In genomic region chr9:33404782-33405362, GRCh38 we compare ENCODE assay signal across 18 cellular contexts. TPM values are rescaled to one million over a fixed set of nuclear protein-coding genes. Genes with fewer than 3 reads are reported as not detected.
DNase-seq lines count a peak whose midpoint lies in the region; ATAC-seq, FAIRE-seq and TF ChIP-seq lines count a peak whose summit lies in the region.
"Had no signal": no experiment of that assay in that cellular context is flagged by ENCODE, and none has a peak within 500 bp of the region (broad histone marks: within the 10 kb centered on the region; RNA-seq: fewer than 3 reads in every experiment).

No MANE protein-coding gene starts in this region.

- H3K14ac ChIP-seq in H1 (ENCODE audit: insufficient read length): no peak overlapping the region

- CTCF ChIA-PET in HCT116 (lab: Charles Lee): interaction anchor here (1.1 to 3.7 kb wide), 5 partner anchors 10 to 219 kb away, joined by 4 to 53 read pairs (median 8); no protein-coding TSS in a partner anchor
- CTCF ChIA-PET in H1 (lab: Charles Lee; ENCODE audit: partially characterized antibody): interaction anchor here (0.7 to 6.0 kb wide), 11 partner anchors 10 to 317 kb away, joined by 3 to 89 read pairs (median 4); partner anchors contain the start of gene AQP3

- H3K36me3 ChIP-seq in HCT116 (ENCODE audit: control insufficient read depth in 1 of 2, insufficient read depth in 2 of 2, low read length in 2 of 2) (no peaks in the 10 kb centered on the region), H1 (ENCODE audit: control insufficient read depth in 2 of 4, insufficient read depth in 4 of 4, low read length in 3 of 4) (no peaks in the 10 kb centered on the region), ascending aorta (no peaks in the 10 kb centered on the region)
- H3K36me3 ChIP-seq: neutrophil had no signal

- H4K8ac ChIP-seq in H1 (ENCODE audit: extremely low read depth, insufficient read depth, low read length): peak overlapping the region; percentile 62; the same call in 1 of the 2 replicates

- H3K36me3 Mint-ChIP-seq in nephron (ENCODE audit: low read depth): no peaks in the 10 kb centered on the region
- no peaks in the 10 kb centered on the region for H3K36me3 Mint-ChIP-seq in effector memory CD8-positive, alpha-beta T cell (ENCODE audit: insufficient read depth)
- H3K36me3 Mint-ChIP-seq: activated naive CD4-positive, alpha-beta T cell treated with anti-CD3 and anti-CD28 coated beads, Interleukin-2, amount 50 U/mL, for 24 hours had no signal

- H2AFZ ChIP-seq in HCT116 (ENCODE audit: low read depth, low read length, poor library complexity, severe bottlenecking) (no peak overlapping the region), H1 (ENCODE audit: low read length) (no peak overlapping the region)

- 75% methylated on average over 4 of the region's 4 CpGs; no CpG with 5 or more reads in 1 of the 2 experiments for WGBS in H1 (ENCODE audit: extremely low coverage in 1 of 2, insufficient coverage in 1 of 2, insufficient read length in 1 of 2, insufficient replicate concordance in 2 of 2, low coverage in 1 of 2, low lambda C conversion rate in 2 of 2, missing lambda C conversion rate in 1 of 2), 2 experiments

- H2BK120ac ChIP-seq in H1 (replicated peaks; ENCODE audit: low read depth, low read length): no peak overlapping the region

- no peaks in the 10 kb centered on the region for H3K9me2 ChIP-seq in HCT116 (ENCODE audit: insufficient read depth)

- TF ChIP-seq CTCF in HCT116 (IDR thresholded peaks at IDR 0.05 in 2 of 3, conservative IDR thresholded peaks at IDR 0.05 in 1 of 3; ENCODE audit: borderline replicate concordance in 1 of 3, insufficient read depth in 1 of 3, low read depth in 2 of 3, low read length in 2 of 3): no peak
- TF ChIP-seq CTCF in H1 (IDR thresholded peaks at IDR 0.05; ENCODE audit: control extremely low read depth in 1 of 3, insufficient read depth in 1 of 3, low read depth in 1 of 3, low read length in 3 of 3): no peak
- TF ChIP-seq CTCF in nephron (IDR thresholded peaks at IDR 0.05; ENCODE audit: unreplicated experiment in 3 of 3): no peak
- no peak for TF ChIP-seq CTCF in D721Med (IDR thresholded peaks at IDR 0.05; ENCODE audit: insufficient read depth, missing control alignments)
- no peak for TF ChIP-seq CTCF in ascending aorta (IDR thresholded peaks at IDR 0.05)

- H3K4me1 ChIP-seq in HCT116 (ENCODE audit: control insufficient read depth in 1 of 2, insufficient read depth in 2 of 2, low read length in 2 of 2) (peaks cover 0 to 3% of the 10 kb centered on the region in 2 experiments; a peak in 1 of 4 replicates), H1 (replicated peaks in 1 of 4; ENCODE audit: control insufficient read depth in 3 of 4, insufficient read depth in 4 of 4, low read length in 3 of 4) (no peaks in the 10 kb centered on the region), ascending aorta (peaks cover 0 to 15% of the 10 kb centered on the region in 2 donors)

- ATAC-seq in HCT116 (0 out of 2 replicates have a peak, but pooled peaks have one; percentile 14), SK-N-SH treated with all-trans-retinoic acid at 6 μM for 48 hours (no peak; the same call in 1 of the 3 replicates)
- ATAC-seq in effector memory CD8-positive, alpha-beta T cell (replicated peaks): no peak
- ATAC-seq: left colon had no signal

- no peak overlapping the region for H3K56ac ChIP-seq in H1 (replicated peaks; ENCODE audit: insufficient read length, low read depth, low read length)

- H3K27ac Mint-ChIP-seq in nephron: peak overlapping the region; percentile 0 to 81 (median 19)
- no peak overlapping the region for H3K27ac Mint-ChIP-seq in effector memory CD8-positive, alpha-beta T cell
- H3K27ac Mint-ChIP-seq: stimulated activated naive CD8-positive, alpha-beta T cell treated with anti-CD3 and anti-CD28 coated beads, Interleukin-15, Interleukin-2, amounts not matched to agents 100 ng/mL and 50 ng/mL, for 24 hours had no signal

- DNase-seq in AG08396 (ENCODE audit: low spot score) (peak; percentile 20), HCT116 (ENCODE audit: low read depth, low spot score) (no peak), H1 (ENCODE audit: low read depth in 1 of 2, low spot score in 2 of 2) (no peak), D721Med (ENCODE audit: insufficient read length, low spot score) (no peak), ascending aorta (ENCODE audit: low spot score in 2 of 2) (no peak)
- no peak for DNase-seq in effector memory CD8-positive, alpha-beta T cell
- DNase-seq: activated CD4-positive, CD25-positive, alpha-beta regulatory T cell treated with anti-CD3 and anti-CD28 coated beads, Interleukin-2, amount 50 U/mL, for 72 hours; activated CD8-positive, alpha-beta memory T cell treated with anti-CD3 and anti-CD28 coated beads, Interleukin-2, amount 50 U/mL, for 4 hours; erythroblast; KBM-7; left colon; NCI-H1092 treated with DMSO at 0.1 percent for 48 hours had no signal

- H3K9ac ChIP-seq in HCT116 (ENCODE audit: low read length) (no peak overlapping the region), H1 (replicated peaks in 1 of 4; ENCODE audit: extremely low read depth in 1 of 4, low read depth in 3 of 4, low read length in 3 of 4) (no peak overlapping the region)

- H3K23ac ChIP-seq in H1 (ENCODE audit: insufficient read length): no peak overlapping the region

- no peaks in the 10 kb centered on the region for H3K9me3 ChIP-seq in HCT116 (ENCODE audit: control insufficient read depth in 1 of 2, insufficient read depth in 1 of 2, low read depth in 1 of 2, low read length in 2 of 2)
- H3K9me3 ChIP-seq in H1 (ENCODE audit: insufficient read depth in 2 of 2, low read depth in 1 of 2, low read length in 1 of 2): no peaks in the 10 kb centered on the region
- no peaks in the 10 kb centered on the region for H3K9me3 ChIP-seq in ascending aorta
- H3K9me3 ChIP-seq: neutrophil had no signal

- intact Hi-C loops in HCT116 (cut with micrococcal nuclease) (no loop called here), ascending aorta (cut with DNase I) (loop anchor here (5.0 kb wide), 1 partner anchor 112 kb away; no protein-coding TSS in a partner anchor)

- no peaks in the 10 kb centered on the region for H4K20me1 ChIP-seq in HCT116 (ENCODE audit: insufficient read depth)
- H4K20me1 ChIP-seq in H1 (replicated peaks in 1 of 2; ENCODE audit: control insufficient read depth in 1 of 2, insufficient read depth in 2 of 2, low read length in 2 of 2): no peaks in the 10 kb centered on the region

- H4K91ac ChIP-seq in H1 (replicated peaks; ENCODE audit: insufficient read length, low read length): no peak overlapping the region

- no peak overlapping the region for H3K4ac ChIP-seq in H1 (replicated peaks; ENCODE audit: insufficient read length, low read depth, low read length)

- H2BK5ac ChIP-seq in H1 (ENCODE audit: low read depth, low read length): no peak overlapping the region

- H3K23me2 ChIP-seq in H1 (ENCODE audit: low read depth, low read length): no peaks in the 10 kb centered on the region

- H3K27me3 Mint-ChIP-seq in nephron (ENCODE audit: low read depth): peaks cover 9% of the 10 kb centered on the region
- no peaks in the 10 kb centered on the region for H3K27me3 Mint-ChIP-seq in effector memory CD8-positive, alpha-beta T cell
- H3K27me3 Mint-ChIP-seq: activated naive CD4-positive, alpha-beta T cell treated with anti-CD3 and anti-CD28 coated beads, Interleukin-2, amount 50 U/mL, for 24 hours; stimulated activated naive CD8-positive, alpha-beta T cell treated with anti-CD3 and anti-CD28 coated beads, Interleukin-15, Interleukin-2, amounts not matched to agents 100 ng/mL and 50 ng/mL, for 24 hours had no signal

- FAIRE-seq in H1 (lab: Jason Lieb, UNC) (no peak), D721Med (lab: Jason Lieb, UNC) (no peak)
- FAIRE-seq: H54 had no signal

- peaks cover 29% of the 10 kb centered on the region for H3K4me1 Mint-ChIP-seq in nephron
- H3K4me1 Mint-ChIP-seq in effector memory CD8-positive, alpha-beta T cell (ENCODE audit: low read depth in 2 of 2): peaks cover 0 to 3% of the 10 kb centered on the region in 2 donors

- POLR2A ChIA-PET in HCT116 (lab: Charles Lee): no interaction called here
- POLR2A ChIA-PET in H1 (lab: Charles Lee; ENCODE audit: partially characterized antibody): interaction anchor here (0.7 to 1.2 kb wide), 3 partner anchors 14 to 62 kb away, joined by 3 to 5 read pairs (median 3); no protein-coding TSS in a partner anchor

- no peak overlapping the region for H2BK20ac ChIP-seq in H1 (ENCODE audit: low read length)

- no peak overlapping the region for H3K4me3 ChIP-seq in HCT116 (replicated peaks in 1 of 2; ENCODE audit: low read depth in 1 of 2, low read length in 2 of 2)
- no peak overlapping the region for H3K4me3 ChIP-seq in H1 (ENCODE audit: extremely low read depth in 1 of 4, insufficient read depth in 2 of 4, low read depth in 3 of 4, low read length in 4 of 4)
- no peak overlapping the region for H3K4me3 ChIP-seq in ascending aorta

- H3K27ac ChIP-seq in HCT116 (ENCODE audit: low read depth, low read length): no peak overlapping the region
- H3K27ac ChIP-seq in H1 (ENCODE audit: low read depth, low read length): no peak overlapping the region
- no peak overlapping the region for H3K27ac ChIP-seq in ascending aorta
- H3K27ac ChIP-seq: neutrophil had no signal

- no peaks in the 10 kb centered on the region for H3K79me1 ChIP-seq in H1 (ENCODE audit: low read depth, low read length)

- H3K9me3 Mint-ChIP-seq in nephron: no peaks in the 10 kb centered on the region
- H3K9me3 Mint-ChIP-seq in effector memory CD8-positive, alpha-beta T cell: no peaks in the 10 kb centered on the region
- H3K9me3 Mint-ChIP-seq: activated naive CD4-positive, alpha-beta T cell treated with anti-CD3 and anti-CD28 coated beads, Interleukin-2, amount 50 U/mL, for 24 hours; stimulated activated naive CD8-positive, alpha-beta T cell treated with anti-CD3 and anti-CD28 coated beads, Interleukin-15, Interleukin-2, amounts not matched to agents 100 ng/mL and 50 ng/mL, for 24 hours had no signal

- H3K4me2 ChIP-seq in HCT116 (ENCODE audit: low read length) (no peak overlapping the region), H1 (ENCODE audit: insufficient read depth in 1 of 2, low read depth in 2 of 2, low read length in 2 of 2) (no peak overlapping the region)

- H3K18ac ChIP-seq in H1 (ENCODE audit: extremely low read depth, low read length): no peak overlapping the region

- peak overlapping the region in 1 of 3 experiments; percentile 3 for H3K4me3 Mint-ChIP-seq in nephron
- H3K4me3 Mint-ChIP-seq in effector memory CD8-positive, alpha-beta T cell: no peak overlapping the region
- H3K4me3 Mint-ChIP-seq: activated naive CD4-positive, alpha-beta T cell treated with anti-CD3 and anti-CD28 coated beads, Interleukin-2, amount 50 U/mL, for 24 hours; stimulated activated naive CD8-positive, alpha-beta T cell treated with anti-CD3 and anti-CD28 coated beads, Interleukin-15, Interleukin-2, amounts not matched to agents 100 ng/mL and 50 ng/mL, for 24 hours had no signal

- H3K79me2 ChIP-seq in HCT116 (ENCODE audit: insufficient read depth, low read length) (no peaks in the 10 kb centered on the region), H1 (ENCODE audit: control insufficient read depth in 1 of 2, insufficient read depth in 2 of 2, low read length in 2 of 2) (no peaks in the 10 kb centered on the region)

- H2AK5ac ChIP-seq in H1 (ENCODE audit: low read depth, low read length): no peak overlapping the region

- TF ChIP-seq RAD21 in HCT116 (IDR thresholded peaks at IDR 0.05; ENCODE audit: low read depth) (no peak), H1 (IDR thresholded peaks at IDR 0.05 in 1 of 2, conservative IDR thresholded peaks at IDR 0.05 in 1 of 2; ENCODE audit: low read depth in 2 of 2, low read length in 2 of 2) (no peak)

- H2BK12ac ChIP-seq in H1 (ENCODE audit: low read depth, low read length): no peak overlapping the region

- RAD21 ChIA-PET in HCT116 (lab: Charles Lee; ENCODE audit: low non-redundant PET in 1 of 2, low total read pairs in 2 of 2, uncharacterized antibody in 2 of 2, unreplicated experiment in 2 of 2): interaction anchor here (0.9 to 2.6 kb wide), 3 partner anchors 48 to 62 kb away, joined by 3 to 11 read pairs (median 5); no protein-coding TSS in a partner anchor

- no peak overlapping the region for H4K5ac ChIP-seq in H1 (ENCODE audit: insufficient read length, low read depth, low read length)

- no peak for TF ChIP-seq POLR2A in HCT116 (IDR thresholded peaks at IDR 0.05; ENCODE audit: borderline replicate concordance, extremely low read depth, insufficient read depth, insufficient read length)
- TF ChIP-seq POLR2A in H1 (IDR thresholded peaks at IDR 0.05; ENCODE audit: control extremely low read depth in 1 of 2, low read depth in 2 of 2, low read length in 2 of 2): no peak

- BruUV-seq in HCT116 (replicated peaks; lab: Mats Ljungman, UMichigan): no TSS peak

- no peaks in the 10 kb centered on the region for H3K27me3 ChIP-seq in HCT116 (ENCODE audit: insufficient read depth, low read length)
- no peaks in the 10 kb centered on the region for H3K27me3 ChIP-seq in H1 (replicated peaks in 1 of 4; ENCODE audit: control insufficient read depth in 3 of 4, extremely low read depth in 1 of 4, insufficient read depth in 3 of 4, low read length in 3 of 4)
- H3K27me3 ChIP-seq in ascending aorta: no peaks in the 10 kb centered on the region
- H3K27me3 ChIP-seq: neutrophil had no signal

- H2BK15ac ChIP-seq in H1 (ENCODE audit: low read length): no peak overlapping the region

- TF ChIP-seq EP300 in H1 (IDR thresholded peaks at IDR 0.05; ENCODE audit: borderline replicate concordance in 1 of 2, low read depth in 2 of 2, low read length in 2 of 2): no peak

RNA-seq across cellular contexts. Expression of gene AQP7, which starts 2.5 kb away (rescaled TPM):
- total RNA-seq in HCT116 (2021; ENCODE audit: unreplicated experiment) (0.96 TPM), ascending aorta (18.9 TPM)
- polyA plus RNA-seq in HCT116 (2012): 0.20 and 0.21 TPM in 2 replicates
- total RNA-seq in H1 (2021; fragmentation: NEBNext Ultra II Directional; extraction: Animal tissue kit (Norgen Biotek cat#: 25700)): not detected in 2 replicates
- polyA plus RNA-seq in H1 (2011; rRNA removed): 0.38 TPM in 1 of 2 replicates, not detected in the other
- 0.25 TPM for polyA plus RNA-seq in H1 (2011; cell fraction: cytosol; rRNA removed)
- 0.54 TPM for polyA plus RNA-seq in H1 (2011; cell fraction: nucleus; rRNA removed)
- 0.11 to 0.27 TPM (median 0.25 TPM) in 4 replicates for polyA plus RNA-seq in H1 (2012, experiment 1 of 2)
- not detected for polyA plus RNA-seq in H1 (2012, experiment 2 of 2)
- 0.02 TPM for polyA plus RNA-seq in H1 (2013, experiment 1 of 2)
- not detected for polyA plus RNA-seq in H1 (2013, experiment 2 of 2)
- not detected in 2 replicates for polyA minus RNA-seq in H1 (2011; rRNA and poly(A)+ RNA removed)
- not detected for polyA minus RNA-seq in H1 (2011; cell fraction: cytosol; rRNA and poly(A)+ RNA removed)
- polyA minus RNA-seq in H1 (2011; cell fraction: nucleus; rRNA and poly(A)+ RNA removed): not detected

RNA-seq across cellular contexts. Expression of gene AQP3, which starts 42.5 kb away (rescaled TPM):
- total RNA-seq in HCT116 (2021; ENCODE audit: unreplicated experiment) (5.5 TPM), ascending aorta (12.7 TPM)
- 2.1 and 3.1 TPM in 2 replicates for polyA plus RNA-seq in HCT116 (2012)
- 2.6 and 3.0 TPM in 2 replicates for total RNA-seq in H1 (2021; fragmentation: NEBNext Ultra II Directional; extraction: Animal tissue kit (Norgen Biotek cat#: 25700))
- 6.4 and 7.6 TPM in 2 replicates for polyA plus RNA-seq in H1 (2011; rRNA removed)
- 4.0 TPM for polyA plus RNA-seq in H1 (2011; cell fraction: cytosol; rRNA removed)
- 7.0 TPM for polyA plus RNA-seq in H1 (2011; cell fraction: nucleus; rRNA removed)
- polyA plus RNA-seq in H1 (2012, experiment 1 of 2): 1.9 to 3.7 TPM (median 3.0 TPM) in 4 replicates
- 2.9 TPM for polyA plus RNA-seq in H1 (2012, experiment 2 of 2)
- polyA plus RNA-seq in H1 (2013, experiment 1 of 2): 4.4 TPM
- polyA plus RNA-seq in H1 (2013, experiment 2 of 2): 4.8 TPM
- 1.7 and 3.2 TPM in 2 replicates for polyA minus RNA-seq in H1 (2011; rRNA and poly(A)+ RNA removed)
- polyA minus RNA-seq in H1 (2011; cell fraction: cytosol; rRNA and poly(A)+ RNA removed): 2.7 TPM
- polyA minus RNA-seq in H1 (2011; cell fraction: nucleus; rRNA and poly(A)+ RNA removed): 4.3 TPM

Comparison
In these comparisons a context has a peak if more than half of its experiments do, and no peak if none do; other contexts are left out.
1. H3K27ac Mint-ChIP-seq: peak in nephron (3 of 3); none in effector memory CD8-positive, alpha-beta T cell (0 of 2).
2. RNA of gene AQP7, which starts 2.5 kb away (total RNA-seq): 18.9 TPM in ascending aorta (single experiment); 0.96 TPM in HCT116 (single experiment) and not detected in H1; every median in the first group is over 10 times any median in the second.